ENCODE assay signal across 1 cellular context in the genomic region with DNA sequence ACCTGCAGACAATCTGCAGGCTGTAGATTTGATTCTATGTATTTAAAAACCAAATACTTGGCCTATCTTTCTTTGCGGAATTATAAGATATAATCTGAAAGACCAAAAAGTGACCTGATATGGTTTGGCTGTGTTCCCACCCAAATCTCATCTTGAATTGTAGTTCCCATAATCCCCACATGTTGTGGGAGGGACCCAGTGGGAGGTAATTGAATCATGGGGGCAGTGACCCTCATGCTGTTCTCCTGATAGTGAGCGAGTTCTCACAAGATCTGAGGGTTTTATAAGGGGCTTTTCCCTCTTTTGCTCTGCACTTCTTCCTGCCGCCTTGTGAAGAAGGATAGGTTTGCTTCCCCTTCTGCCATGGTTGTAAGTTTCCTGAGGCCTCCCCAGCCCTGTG.
TF ChIP-seq lines count a peak whose summit lies in the region.

No MANE protein-coding gene starts in this region.

TF ChIP-seq in neural cell, 6 proteins besides CTCF, POLR2A, EP300 and RAD21:
- TF ChIP-seq TAF1 (IDR thresholded peaks at IDR 0.05; ENCODE audit: low read depth), result peak; percentile 26
